1 cellular context compared by ENCODE assay signal in the genomic region with DNA sequence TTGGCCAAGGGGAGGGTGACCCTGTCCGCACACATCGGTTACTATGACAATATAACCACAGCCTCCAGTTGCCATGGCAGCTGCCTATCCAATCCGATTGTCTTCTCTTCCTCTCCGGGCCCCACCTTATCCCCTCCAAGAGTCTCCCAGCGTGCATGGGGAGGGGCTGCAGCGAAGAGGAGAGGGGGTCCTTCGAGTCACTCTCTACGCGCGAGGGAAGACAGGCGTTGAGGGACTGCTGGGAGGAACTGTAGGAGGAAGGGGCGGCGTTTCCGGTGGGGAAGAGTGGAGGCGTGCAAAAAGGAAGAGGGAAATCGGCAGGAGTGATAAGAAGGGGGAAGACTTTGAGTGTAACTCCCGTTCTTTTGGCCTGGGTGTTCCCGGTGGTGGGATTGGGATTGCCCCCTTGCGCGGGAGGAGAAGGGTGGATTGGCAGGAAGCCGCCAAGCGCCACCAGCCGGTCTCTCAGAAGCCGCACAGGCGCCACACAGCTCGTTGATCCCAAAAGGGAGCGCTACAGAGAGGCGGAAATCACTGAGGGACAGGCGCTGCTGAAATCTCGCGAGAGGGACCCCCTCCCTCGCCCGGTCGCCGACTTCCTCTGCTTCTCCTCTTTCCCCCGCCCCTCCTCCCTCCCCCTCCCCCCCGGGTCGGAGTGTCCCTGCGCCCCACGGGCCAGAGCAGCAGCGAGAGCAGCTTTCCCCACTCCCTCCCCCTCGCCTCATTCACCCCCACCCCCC.
TF ChIP-seq lines count a peak whose summit lies in the region.

No MANE protein-coding gene starts in this region.

TF ChIP-seq in HepG2, 621 proteins besides CTCF, POLR2A, EP300 and RAD21 (continued from another document and continues in another):
- no peak for TF ChIP-seq ZFAT (CRISPR knock-in tag; conservative IDR thresholded peaks at IDR 0.05)
- peak; percentile 9; the same call in 1 of the 2 replicates for TF ChIP-seq ZNF343 (CRISPR knock-in tag; IDR thresholded peaks at IDR 0.05)
- no peak for TF ChIP-seq TCF7 (IDR thresholded peaks at IDR 0.05; ENCODE audit: low read depth)
- TF ChIP-seq SCMH1 (CRISPR knock-in tag; IDR thresholded peaks at IDR 0.05; ENCODE audit: borderline replicate concordance): no peak
- TF ChIP-seq TOPORS (CRISPR knock-in tag; IDR thresholded peaks at IDR 0.05): no peak
- TF ChIP-seq, protein P1, sequence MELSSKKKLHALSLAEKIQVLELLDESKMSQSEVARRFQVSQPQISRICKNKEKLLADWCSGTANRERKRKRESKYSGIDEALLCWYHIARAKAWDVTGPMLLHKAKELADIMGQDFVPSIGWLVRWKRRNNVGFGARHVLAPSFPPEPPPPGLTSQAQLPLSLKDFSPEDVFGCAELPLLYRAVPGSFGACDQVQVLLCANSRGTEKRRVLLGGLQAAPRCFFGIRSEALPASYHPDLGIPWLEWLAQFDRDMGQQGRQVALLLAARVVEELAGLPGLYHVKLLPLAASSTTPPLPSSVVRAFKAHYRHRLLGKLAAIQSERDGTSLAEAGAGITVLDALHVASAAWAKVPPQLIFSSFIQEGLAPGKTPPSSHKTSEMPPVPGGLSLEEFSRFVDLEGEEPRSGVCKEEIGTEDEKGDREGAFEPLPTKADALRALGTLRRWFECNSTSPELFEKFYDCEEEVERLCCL (CRISPR knock-in tag; IDR thresholded peaks at IDR 0.05; ENCODE audit: borderline replicate concordance): no peak
- no peak; the same call in 1 of the 2 replicates for TF ChIP-seq CBX2 (IDR thresholded peaks at IDR 0.05; ENCODE audit: low read depth, low read length)
- TF ChIP-seq CBX2 (CRISPR knock-in tag; IDR thresholded peaks at IDR 0.05; ENCODE audit: low read depth): no peak
- TF ChIP-seq ZNF446 (CRISPR knock-in tag; IDR thresholded peaks at IDR 0.05): no peak
- TF ChIP-seq ZNF33A (CRISPR knock-in tag; IDR thresholded peaks at IDR 0.05; ENCODE audit: borderline replicate concordance): no peak; the same call in 1 of the 2 replicates
- TF ChIP-seq MBD4 (IDR thresholded peaks at IDR 0.05; ENCODE audit: borderline replicate concordance, low read length): no peak
- TF ChIP-seq, protein P2, sequence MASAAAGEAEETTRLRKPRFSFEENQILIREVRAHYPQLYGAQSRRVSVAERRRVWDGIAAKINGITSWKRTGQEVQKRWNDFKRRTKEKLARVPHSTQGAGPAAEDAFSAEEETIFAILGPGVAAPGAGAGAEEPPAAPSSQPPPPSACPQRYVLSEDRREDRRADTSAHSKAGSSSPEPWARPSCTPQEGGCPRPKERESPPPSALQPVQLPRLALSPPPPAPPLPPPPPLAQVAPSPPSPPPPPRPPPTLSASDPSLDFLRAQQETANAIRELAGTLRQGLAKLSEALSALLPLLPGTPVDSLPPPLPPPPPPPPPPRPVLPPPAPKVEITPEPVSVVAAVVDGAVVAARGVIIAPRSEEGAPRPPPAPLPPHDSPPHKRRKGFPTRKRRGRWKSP (CRISPR knock-in tag; IDR thresholded peaks at IDR 0.05): peak; percentile 10; the same call in 1 of the 2 replicates
- no peak; the same call in 1 of the 2 replicates for TF ChIP-seq RBAK (CRISPR knock-in tag; IDR thresholded peaks at IDR 0.05)
- TF ChIP-seq, protein P3, sequence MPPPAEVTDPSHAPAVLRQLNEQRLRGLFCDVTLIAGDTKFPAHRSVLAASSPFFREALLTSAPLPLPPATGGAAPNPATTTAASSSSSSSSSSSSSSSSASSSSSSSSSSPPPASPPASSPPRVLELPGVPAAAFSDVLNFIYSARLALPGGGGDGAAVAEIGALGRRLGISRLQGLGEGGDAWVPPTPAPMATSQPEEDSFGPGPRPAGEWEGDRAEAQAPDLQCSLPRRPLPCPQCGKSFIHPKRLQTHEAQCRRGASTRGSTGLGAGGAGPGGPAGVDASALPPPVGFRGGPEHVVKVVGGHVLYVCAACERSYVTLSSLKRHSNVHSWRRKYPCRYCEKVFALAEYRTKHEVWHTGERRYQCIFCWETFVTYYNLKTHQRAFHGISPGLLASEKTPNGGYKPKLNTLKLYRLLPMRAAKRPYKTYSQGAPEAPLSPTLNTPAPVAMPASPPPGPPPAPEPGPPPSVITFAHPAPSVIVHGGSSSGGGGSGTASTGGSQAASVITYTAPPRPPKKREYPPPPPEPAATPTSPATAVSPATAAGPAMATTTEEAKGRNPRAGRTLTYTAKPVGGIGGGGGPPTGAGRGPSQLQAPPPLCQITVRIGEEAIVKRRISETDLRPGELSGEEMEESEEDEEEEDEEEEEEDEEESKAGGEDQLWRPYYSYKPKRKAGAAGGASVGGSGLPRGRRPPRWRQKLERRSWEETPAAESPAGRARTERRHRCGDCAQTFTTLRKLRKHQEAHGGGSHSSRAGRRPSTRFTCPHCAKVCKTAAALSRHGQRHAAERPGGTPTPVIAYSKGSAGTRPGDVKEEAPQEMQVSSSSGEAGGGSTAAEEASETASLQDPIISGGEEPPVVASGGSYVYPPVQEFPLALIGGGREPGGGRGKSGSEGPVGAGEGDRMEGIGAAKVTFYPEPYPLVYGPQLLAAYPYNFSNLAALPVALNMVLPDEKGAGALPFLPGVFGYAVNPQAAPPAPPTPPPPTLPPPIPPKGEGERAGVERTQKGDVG (CRISPR knock-in tag; IDR thresholded peaks at IDR 0.05; ENCODE audit: borderline replicate concordance): no peak
- TF ChIP-seq TP53 (CRISPR knock-in tag; conservative IDR thresholded peaks at IDR 0.05): 0 out of 2 replicates have a peak, but pooled peaks have one; percentile 61
- TF ChIP-seq, protein P4, sequence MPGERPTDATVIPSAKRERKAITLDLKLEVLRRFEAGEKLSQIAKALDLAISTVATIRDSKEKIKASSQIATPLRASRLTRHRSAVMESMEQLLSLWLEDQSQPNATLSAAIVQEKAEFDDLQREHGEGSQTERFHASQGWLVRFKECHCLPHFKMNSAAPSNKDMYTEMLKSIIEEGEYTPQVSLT (CRISPR knock-in tag; IDR thresholded peaks at IDR 0.05; ENCODE audit: borderline replicate concordance, low read depth): no peak
- peak; percentile 5; the same call in 1 of the 2 replicates for TF ChIP-seq CEBPG (CRISPR knock-in tag; IDR thresholded peaks at IDR 0.05)
- peak; percentile 43; the same call in 1 of the 2 replicates for TF ChIP-seq POLR2G (IDR thresholded peaks at IDR 0.05; ENCODE audit: low read depth, low read length)
- 0 out of 2 replicates have a peak, but pooled peaks have one; percentile 43 for TF ChIP-seq FOXM1 (CRISPR knock-in tag; IDR thresholded peaks at IDR 0.05)
- no peak for TF ChIP-seq IKZF4 (CRISPR knock-in tag; IDR thresholded peaks at IDR 0.05; ENCODE audit: borderline replicate concordance, low read depth, not compliant biosample characterization)
- no peak for TF ChIP-seq ZNF713 (CRISPR knock-in tag; IDR thresholded peaks at IDR 0.05)
- peak; percentile 78 for TF ChIP-seq NRL (CRISPR knock-in tag; IDR thresholded peaks at IDR 0.05; ENCODE audit: borderline replicate concordance)
- TF ChIP-seq, protein P5, sequence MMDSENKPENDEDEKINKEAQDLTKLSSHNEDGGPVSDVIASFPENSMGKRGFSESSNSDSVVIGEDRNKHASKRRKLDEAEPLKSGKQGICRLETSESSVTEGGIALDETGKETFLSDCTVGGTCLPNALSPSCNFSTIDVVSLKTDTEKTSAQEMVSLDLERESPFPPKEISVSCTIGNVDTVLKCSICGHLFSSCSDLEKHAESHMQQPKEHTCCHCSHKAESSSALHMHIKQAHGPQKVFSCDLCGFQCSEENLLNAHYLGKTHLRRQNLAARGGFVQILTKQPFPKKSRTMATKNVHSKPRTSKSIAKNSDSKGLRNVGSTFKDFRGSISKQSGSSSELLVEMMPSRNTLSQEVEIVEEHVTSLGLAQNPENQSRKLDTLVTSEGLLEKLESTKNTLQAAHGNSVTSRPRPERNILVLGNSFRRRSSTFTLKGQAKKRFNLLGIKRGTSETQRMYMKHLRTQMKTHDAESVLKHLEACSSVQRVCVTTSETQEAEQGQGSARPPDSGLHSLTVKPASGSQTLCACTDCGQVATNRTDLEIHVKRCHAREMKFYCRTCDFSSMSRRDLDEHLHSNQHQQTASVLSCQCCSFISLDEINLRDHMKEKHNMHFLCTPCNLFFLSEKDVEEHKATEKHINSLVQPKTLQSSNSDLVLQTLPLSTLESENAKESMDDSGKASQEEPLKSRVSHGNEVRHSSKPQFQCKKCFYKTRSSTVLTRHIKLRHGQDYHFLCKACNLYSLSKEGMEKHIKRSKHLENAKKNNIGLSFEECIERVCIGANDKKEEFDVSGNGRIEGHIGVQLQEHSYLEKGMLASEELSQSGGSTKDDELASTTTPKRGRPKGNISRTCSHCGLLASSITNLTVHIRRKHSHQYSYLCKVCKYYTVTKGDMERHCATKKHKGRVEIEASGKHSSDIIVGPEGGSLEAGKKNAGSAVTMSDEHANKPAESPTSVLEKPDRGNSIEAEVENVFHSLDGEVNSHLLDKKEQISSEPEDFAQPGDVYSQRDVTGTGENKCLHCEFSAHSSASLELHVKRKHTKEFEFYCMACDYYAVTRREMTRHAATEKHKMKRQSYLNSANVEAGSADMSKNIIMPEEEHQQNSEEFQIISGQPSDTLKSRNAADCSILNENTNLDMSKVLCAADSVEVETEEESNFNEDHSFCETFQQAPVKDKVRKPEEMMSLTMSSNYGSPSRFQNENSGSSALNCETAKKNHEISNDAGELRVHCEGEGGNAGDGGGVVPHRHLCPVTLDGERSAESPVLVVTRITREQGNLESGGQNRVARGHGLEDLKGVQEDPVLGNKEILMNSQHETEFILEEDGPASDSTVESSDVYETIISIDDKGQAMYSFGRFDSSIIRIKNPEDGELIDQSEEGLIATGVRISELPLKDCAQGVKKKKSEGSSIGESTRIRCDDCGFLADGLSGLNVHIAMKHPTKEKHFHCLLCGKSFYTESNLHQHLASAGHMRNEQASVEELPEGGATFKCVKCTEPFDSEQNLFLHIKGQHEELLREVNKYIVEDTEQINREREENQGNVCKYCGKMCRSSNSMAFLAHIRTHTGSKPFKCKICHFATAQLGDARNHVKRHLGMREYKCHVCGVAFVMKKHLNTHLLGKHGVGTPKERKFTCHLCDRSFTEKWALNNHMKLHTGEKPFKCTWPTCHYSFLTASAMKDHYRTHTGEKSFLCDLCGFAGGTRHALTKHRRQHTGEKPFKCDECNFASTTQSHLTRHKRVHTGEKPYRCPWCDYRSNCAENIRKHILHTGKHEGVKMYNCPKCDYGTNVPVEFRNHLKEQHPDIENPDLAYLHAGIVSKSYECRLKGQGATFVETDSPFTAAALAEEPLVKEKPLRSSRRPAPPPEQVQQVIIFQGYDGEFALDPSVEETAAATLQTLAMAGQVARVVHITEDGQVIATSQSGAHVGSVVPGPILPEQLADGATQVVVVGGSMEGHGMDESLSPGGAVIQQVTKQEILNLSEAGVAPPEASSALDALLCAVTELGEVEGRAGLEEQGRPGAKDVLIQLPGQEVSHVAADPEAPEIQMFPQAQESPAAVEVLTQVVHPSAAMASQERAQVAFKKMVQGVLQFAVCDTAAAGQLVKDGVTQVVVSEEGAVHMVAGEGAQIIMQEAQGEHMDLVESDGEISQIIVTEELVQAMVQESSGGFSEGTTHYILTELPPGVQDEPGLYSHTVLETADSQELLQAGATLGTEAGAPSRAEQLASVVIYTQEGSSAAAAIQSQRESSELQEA (CRISPR knock-in tag; IDR thresholded peaks at IDR 0.05; ENCODE audit: not compliant biosample characterization): no peak
- no peak; the same call in 1 of the 2 replicates for TF ChIP-seq KAT7 (CRISPR knock-in tag; IDR thresholded peaks at IDR 0.05; ENCODE audit: borderline replicate concordance)
- TF ChIP-seq, protein P6, sequence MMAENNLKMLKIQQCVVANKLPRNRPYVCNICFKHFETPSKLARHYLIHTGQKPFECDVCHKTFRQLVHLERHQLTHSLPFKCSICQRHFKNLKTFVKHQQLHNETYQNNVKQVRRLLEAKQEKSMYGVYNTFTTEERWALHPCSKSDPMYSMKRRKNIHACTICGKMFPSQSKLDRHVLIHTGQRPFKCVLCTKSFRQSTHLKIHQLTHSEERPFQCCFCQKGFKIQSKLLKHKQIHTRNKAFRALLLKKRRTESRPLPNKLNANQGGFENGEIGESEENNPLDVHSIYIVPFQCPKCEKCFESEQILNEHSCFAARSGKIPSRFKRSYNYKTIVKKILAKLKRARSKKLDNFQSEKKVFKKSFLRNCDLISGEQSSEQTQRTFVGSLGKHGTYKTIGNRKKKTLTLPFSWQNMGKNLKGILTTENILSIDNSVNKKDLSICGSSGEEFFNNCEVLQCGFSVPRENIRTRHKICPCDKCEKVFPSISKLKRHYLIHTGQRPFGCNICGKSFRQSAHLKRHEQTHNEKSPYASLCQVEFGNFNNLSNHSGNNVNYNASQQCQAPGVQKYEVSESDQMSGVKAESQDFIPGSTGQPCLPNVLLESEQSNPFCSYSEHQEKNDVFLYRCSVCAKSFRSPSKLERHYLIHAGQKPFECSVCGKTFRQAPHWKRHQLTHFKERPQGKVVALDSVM (CRISPR knock-in tag; IDR thresholded peaks at IDR 0.05): no peak
- no peak for TF ChIP-seq ZMYM3 (CRISPR knock-in tag; IDR thresholded peaks at IDR 0.05)
- peak; percentile 95 for TF ChIP-seq RFX3 (CRISPR knock-in tag; IDR thresholded peaks at IDR 0.05)
- TF ChIP-seq, protein P7, sequence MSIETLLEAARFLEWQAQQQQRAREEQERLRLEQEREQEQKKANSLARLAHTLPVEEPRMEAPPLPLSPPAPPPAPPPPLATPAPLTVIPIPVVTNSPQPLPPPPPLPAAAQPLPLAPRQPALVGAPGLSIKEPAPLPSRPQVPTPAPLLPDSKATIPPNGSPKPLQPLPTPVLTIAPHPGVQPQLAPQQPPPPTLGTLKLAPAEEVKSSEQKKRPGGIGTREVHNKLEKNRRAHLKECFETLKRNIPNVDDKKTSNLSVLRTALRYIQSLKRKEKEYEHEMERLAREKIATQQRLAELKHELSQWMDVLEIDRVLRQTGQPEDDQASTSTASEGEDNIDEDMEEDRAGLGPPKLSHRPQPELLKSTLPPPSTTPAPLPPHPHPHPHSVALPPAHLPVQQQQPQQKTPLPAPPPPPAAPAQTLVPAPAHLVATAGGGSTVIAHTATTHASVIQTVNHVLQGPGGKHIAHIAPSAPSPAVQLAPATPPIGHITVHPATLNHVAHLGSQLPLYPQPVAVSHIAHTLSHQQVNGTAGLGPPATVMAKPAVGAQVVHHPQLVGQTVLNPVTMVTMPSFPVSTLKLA (IDR thresholded peaks at IDR 0.05): peak; percentile 60; the same call in 1 of the 2 replicates
- TF ChIP-seq HOXA9 (CRISPR knock-in tag; IDR thresholded peaks at IDR 0.05; ENCODE audit: borderline replicate concordance): no peak
- TF ChIP-seq HNF4A (CRISPR knock-in tag; IDR thresholded peaks at IDR 0.05): 0 out of 2 replicates have a peak, but pooled peaks have one; percentile 3
- peak; percentile 40; the same call in 1 of the 2 replicates for TF ChIP-seq SP5 (CRISPR knock-in tag; IDR thresholded peaks at IDR 0.05; ENCODE audit: borderline replicate concordance, low read depth)
- TF ChIP-seq YEATS4 (CRISPR knock-in tag; IDR thresholded peaks at IDR 0.05; ENCODE audit: borderline replicate concordance): peak; percentile 66
- TF ChIP-seq ZNF326 (CRISPR knock-in tag; IDR thresholded peaks at IDR 0.05; ENCODE audit: borderline replicate concordance): no peak
- TF ChIP-seq ZZZ3 (CRISPR knock-in tag; IDR thresholded peaks at IDR 0.05; ENCODE audit: borderline replicate concordance): peak; percentile 55; the same call in 1 of the 2 replicates
- TF ChIP-seq ZNF30 (CRISPR knock-in tag; IDR thresholded peaks at IDR 0.05): no peak
